ENCODE assay signal across 24 cellular contexts in the genomic region with DNA sequence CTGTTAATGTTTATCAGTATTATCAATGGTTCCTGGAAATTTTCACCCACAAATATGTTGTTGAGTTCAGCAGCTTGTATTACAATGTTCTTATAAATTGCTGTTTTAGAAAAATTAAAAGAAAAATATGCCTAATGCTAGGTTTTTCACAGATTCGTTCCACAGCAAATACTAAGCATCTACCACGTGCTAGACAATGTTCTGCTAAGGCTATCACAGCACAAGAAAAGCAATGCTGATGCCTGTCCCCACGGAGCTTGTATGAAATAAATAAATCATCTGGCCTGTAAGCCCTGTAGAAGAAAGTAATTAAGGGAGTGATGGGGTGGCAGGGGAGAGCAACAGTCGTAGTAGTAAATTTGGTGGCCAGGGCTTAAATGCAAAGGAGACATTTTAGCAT. TPM values are rescaled to one million over a fixed set of nuclear protein-coding genes. Genes with fewer than 3 reads are reported as not detected.
DNase-seq lines count a peak whose midpoint lies in the region; ATAC-seq, FAIRE-seq and TF ChIP-seq lines count a peak whose summit lies in the region.
"Had no signal": no experiment of that assay in that cellular context is flagged by ENCODE, and none has a peak within 500 bp of the region (broad histone marks: within the 10 kb centered on the region; RNA-seq: fewer than 3 reads in every experiment).

No MANE protein-coding gene starts in this region.

- no peaks in the 10 kb centered on the region for H3K9me3 Mint-ChIP-seq in CD4-positive, alpha-beta T cell
- H3K9me3 Mint-ChIP-seq in central memory CD8-positive, alpha-beta T cell = no peaks in the 10 kb centered on the region
- H3K9me3 Mint-ChIP-seq: activated naive CD4-positive, alpha-beta T cell treated with anti-CD3 and anti-CD28 coated beads, Interleukin-2, amount 50 U/mL, for 72 hours had no signal

- no peaks in the 10 kb centered on the region for H3K36me3 ChIP-seq in neuronal stem cell (replicated peaks in 1 of 2; ENCODE audit: control insufficient read depth in 2 of 2, insufficient read depth in 2 of 2, low read length in 2 of 2)

- peak overlapping the region; percentile 49 for H2AFZ ChIP-seq in neuronal stem cell (ENCODE audit: low read length)

- no peak overlapping the region for H2BK12ac ChIP-seq in neuronal stem cell (ENCODE audit: low read length)

- H2AK5ac ChIP-seq in neuronal stem cell (ENCODE audit: low read depth, low read length) = no peak overlapping the region

- H3K4me1 Mint-ChIP-seq in CD4-positive, alpha-beta T cell (ENCODE audit: low read depth) = peaks cover 63% of the 10 kb centered on the region
- peaks cover 66% of the 10 kb centered on the region for H3K4me1 Mint-ChIP-seq in central memory CD8-positive, alpha-beta T cell

- intact Hi-C loops in CD4-positive, alpha-beta T cell (cut with DNase I, micrococcal nuclease) = loop anchor here (5.0 kb wide), 1 partner anchor 34 kb away; the partner anchor contains the start of gene ARAP2 (in 2 of the 2)

- POLR2A ChIA-PET in CD4-positive, alpha-beta T cell (lab: Charles Lee) = interaction anchor here (0.8 to 1.6 kb wide), 2 partner anchors 34 to 36 kb away, joined by 3 to 5 read pairs; partner anchors contain the start of gene ARAP2

- H3K36me3 Mint-ChIP-seq in CD4-positive, alpha-beta T cell (ENCODE audit: low read depth) = peaks cover 73% of the 10 kb centered on the region
- peaks cover 48% of the 10 kb centered on the region for H3K36me3 Mint-ChIP-seq in central memory CD8-positive, alpha-beta T cell (ENCODE audit: insufficient read depth)

- no peak overlapping the region for H3K18ac ChIP-seq in neuronal stem cell (ENCODE audit: low read length)

- no peak overlapping the region for H3K27ac ChIP-seq in CD4-positive, alpha-beta T cell (ENCODE audit: low read depth, low read length)
- H3K27ac ChIP-seq in neuronal stem cell (replicated peaks; ENCODE audit: low read length) = no peak overlapping the region
- H3K27ac ChIP-seq: Peyer's patch, thyroid gland had no signal

- FAIRE-seq in GM19239 (lab: Jason Lieb, UNC) = peak; percentile 83
- FAIRE-seq: K562 had no signal

- no peak overlapping the region for H3K14ac ChIP-seq in neuronal stem cell (ENCODE audit: low read length)

- no CpG with 5 or more reads among the region's 4 CpGs for WGBS in neuronal stem cell (ENCODE audit: extremely low coverage in 2 of 2, insufficient read length in 2 of 2, insufficient replicate concordance in 1 of 2), 2 donors

- no peaks in the 10 kb centered on the region for H3K27me3 Mint-ChIP-seq in CD4-positive, alpha-beta T cell
- no peaks in the 10 kb centered on the region for H3K27me3 Mint-ChIP-seq in central memory CD8-positive, alpha-beta T cell

- H3K23ac ChIP-seq in neuronal stem cell (ENCODE audit: low read depth, low read length, poor library complexity) = no peak overlapping the region

- H3K4me2 ChIP-seq in neuronal stem cell (ENCODE audit: insufficient read depth, low read length, poor library complexity, severe bottlenecking) = no peak overlapping the region
- H3K4me2 ChIP-seq: smooth muscle cell had no signal

- no peak for TF ChIP-seq CTCF in CD4-positive, alpha-beta T cell (IDR thresholded peaks at IDR 0.05)

- H2BK5ac ChIP-seq in neuronal stem cell (ENCODE audit: low read length) = no peak overlapping the region

- H3K79me1 ChIP-seq in neuronal stem cell (ENCODE audit: low read depth, low read length) = no peaks in the 10 kb centered on the region

- H4K8ac ChIP-seq in neuronal stem cell (ENCODE audit: low read depth, low read length) = no peak overlapping the region

- CTCF ChIA-PET in CD4-positive, alpha-beta T cell (lab: Charles Lee) = interaction anchor here (3.1 kb wide), 1 partner anchor 192 kb away, joined by 9 read pairs; no protein-coding TSS in a partner anchor

- no peak overlapping the region for H2BK120ac ChIP-seq in neuronal stem cell (ENCODE audit: low read depth, low read length)

- no peak overlapping the region for H3K4me3 Mint-ChIP-seq in CD4-positive, alpha-beta T cell
- H3K4me3 Mint-ChIP-seq in central memory CD8-positive, alpha-beta T cell = peak overlapping the region; percentile 50
- H3K4me3 Mint-ChIP-seq: HFFc6 had no signal

- H3K27me3 ChIP-seq in CD4-positive, alpha-beta T cell (ENCODE audit: control insufficient read depth, insufficient read depth, low read length) = no peaks in the 10 kb centered on the region
- no peaks in the 10 kb centered on the region for H3K27me3 ChIP-seq in neuronal stem cell (ENCODE audit: control insufficient read depth in 3 of 3, insufficient read depth in 3 of 3, low read depth in 1 of 3, low read length in 3 of 3)
- H3K27me3 ChIP-seq: BLaER1 treated with 17β-estradiol and CSF1 and Interleukin-3, amounts not matched to agents 10 nM and 100 nM; Peyer's patch; thyroid gland had no signal

- H3K27ac Mint-ChIP-seq in CD4-positive, alpha-beta T cell = peak overlapping the region; percentile 78
- peak overlapping the region; percentile 88 for H3K27ac Mint-ChIP-seq in central memory CD8-positive, alpha-beta T cell (ENCODE audit: low read depth)
- H3K27ac Mint-ChIP-seq: HFFc6 had no signal

- H3K4me1 ChIP-seq in neuronal stem cell (ENCODE audit: control insufficient read depth in 2 of 2, insufficient read depth in 1 of 2, low read depth in 1 of 2, low read length in 2 of 2) = peaks cover 4 to 13% of the 10 kb centered on the region in 2 donors
- H3K4me1 ChIP-seq: Peyer's patch, thyroid gland had no signal

- H3K4me3 ChIP-seq in neuronal stem cell (ENCODE audit: low read length in 2 of 2) = no peak overlapping the region
- H3K4me3 ChIP-seq: BLaER1 treated with 17β-estradiol and CSF1 and Interleukin-3, amounts not matched to agents 10 nM and 100 nM; K562; Peyer's patch; smooth muscle cell; thyroid gland had no signal

- ATAC-seq in CD4-positive, alpha-beta T cell (ENCODE audit: poor library complexity) = no peak
- ATAC-seq in central memory CD8-positive, alpha-beta T cell (replicated peaks; ENCODE audit: extremely low read depth, poor library complexity, severe bottlenecking) = no peak
- no peak for ATAC-seq in HG02571 (IDR thresholded peaks at IDR 0.05; ENCODE audit: unreplicated experiment)
- no peak for ATAC-seq in HG03108 (IDR thresholded peaks at IDR 0.05; ENCODE audit: unreplicated experiment)
- no peak for ATAC-seq in HG02884 (IDR thresholded peaks at IDR 0.05; ENCODE audit: unreplicated experiment)
- ATAC-seq: activated naive CD4-positive, alpha-beta T cell treated with anti-CD3 and anti-CD28 coated beads, Interleukin-2, amount 50 U/mL, for 72 hours; K562 had no signal

- no peak for DNase-seq in CD4-positive, alpha-beta T cell
- DNase-seq in GM19239 (ENCODE audit: insufficient read length, low spot score) (no peak), neuronal stem cell (ENCODE audit: low spot score) (no peak), NCI-H2171 treated with DMSO at 0.1 percent for 48 hours (lab: John Stamatoyannopoulos, UW) (no peak)
- DNase-seq in central memory CD8-positive, alpha-beta T cell (ENCODE audit: low spot score in 2 of 2) = no peak
- DNase-seq: DMS153; effector CD8-positive, alpha-beta T cell; erythroblast; HFFc6; mesenchymal stem cell; NCI-H146; NCI-H2171; NCI-H524 treated with DMSO at 0.1 percent for 48 hours; occipital lobe; Peyer's patch; thyroid gland had no signal

- H3K9me3 ChIP-seq in CD4-positive, alpha-beta T cell (ENCODE audit: control insufficient read depth, low read length) = no peaks in the 10 kb centered on the region
- no peaks in the 10 kb centered on the region for H3K9me3 ChIP-seq in neuronal stem cell (replicated peaks in 1 of 2; ENCODE audit: control insufficient read depth in 2 of 2, insufficient read depth in 1 of 2, low read depth in 1 of 2, low read length in 2 of 2)
- H3K9me3 ChIP-seq: Peyer's patch, thyroid gland had no signal

- no peak overlapping the region for H3K4ac ChIP-seq in neuronal stem cell (ENCODE audit: low read length)

- no peak overlapping the region for H4K91ac ChIP-seq in neuronal stem cell (ENCODE audit: low read depth, low read length, poor library complexity)

- H2BK15ac ChIP-seq in neuronal stem cell (ENCODE audit: low read length) = no peak overlapping the region

- no peak overlapping the region for H3K9ac ChIP-seq in neuronal stem cell (ENCODE audit: low read depth, low read length, poor library complexity)

RNA-seq across cellular contexts. Expression of gene ARAP2, which starts 36.5 kb away (rescaled TPM):
- total RNA-seq in CD4-positive, alpha-beta T cell = 10 to 100 TPM; 54.3 to 63.4 TPM
- polyA plus RNA-seq in neuronal stem cell (2013, experiment 1 of 2) = 0.40 TPM
- 0.39 TPM for polyA plus RNA-seq in neuronal stem cell (2013, experiment 2 of 2)
- total RNA-seq: G401, HFFc6 had no signal
